Comparison of ENCODE assay signal across 10 cellular contexts in the genomic region with DNA sequence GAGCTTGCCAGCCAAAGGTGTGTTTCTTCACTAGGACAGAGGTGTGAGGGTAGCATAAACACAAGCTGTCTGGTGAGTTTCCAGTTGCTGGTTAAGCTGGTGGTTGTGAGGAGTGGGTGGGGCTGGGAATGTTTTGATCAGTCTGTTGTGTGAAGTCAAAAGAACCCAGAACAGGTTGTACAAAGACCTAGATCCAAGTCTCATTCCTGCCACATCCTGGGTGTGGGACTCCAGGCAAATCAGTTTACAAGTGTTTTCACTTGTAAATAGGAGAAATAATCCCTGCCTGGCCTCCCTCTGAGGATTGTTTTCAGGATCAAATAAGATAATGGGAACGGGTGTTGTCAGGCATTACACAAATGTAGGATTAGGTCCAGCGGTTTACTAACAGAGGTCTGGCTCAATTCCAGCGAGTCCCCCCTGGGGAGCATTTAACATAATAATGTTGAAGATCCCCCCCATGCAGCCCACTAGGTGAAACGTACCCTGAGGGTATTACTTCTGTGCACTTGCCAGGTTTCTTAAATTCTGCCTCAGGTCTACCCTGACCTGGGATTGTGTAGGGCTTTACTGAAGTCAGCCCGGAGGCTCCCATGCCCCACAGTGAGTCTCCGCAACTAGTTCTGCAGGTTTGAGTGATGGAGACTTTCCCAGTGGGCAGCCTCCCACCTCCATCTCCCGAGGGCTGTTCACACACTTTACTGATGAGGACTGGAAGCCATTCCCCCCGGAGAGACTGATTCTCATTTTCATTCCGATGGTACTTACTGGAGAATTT. TPM values are rescaled to one million over a fixed set of nuclear protein-coding genes. Genes with fewer than 3 reads are reported as not detected.
DNase-seq lines count a peak whose midpoint lies in the region; ATAC-seq and TF ChIP-seq lines count a peak whose summit lies in the region.
"Had no signal": no experiment of that assay in that cellular context is flagged by ENCODE, and none has a peak within 500 bp of the region (broad histone marks: within the 10 kb centered on the region; RNA-seq: fewer than 3 reads in every experiment).

No MANE protein-coding gene starts in this region.

- no peaks in the 10 kb centered on the region for H3K36me3 ChIP-seq in upper lobe of right lung

- peak overlapping the region; percentile 36 for H3K27ac ChIP-seq in upper lobe of right lung

- peaks cover 34% of the 10 kb centered on the region for H3K4me1 Mint-ChIP-seq in activated T-cell treated with anti-CD3 and anti-CD28 coated beads, Interleukin-2, amount 50 U/mL, for 72 hours (ENCODE audit: low read depth)

- no peak for ATAC-seq in activated T-cell treated with anti-CD3 and anti-CD28 coated beads, Interleukin-2, amount 50 U/mL, for 72 hours (replicated peaks in 1 of 2)
- ATAC-seq in upper lobe of right lung (no peak), HG03432 (IDR thresholded peaks at IDR 0.05; ENCODE audit: unreplicated experiment) (no peak), HG03045 (IDR thresholded peaks at IDR 0.05; ENCODE audit: unreplicated experiment) (no peak)

- H3K27me3 ChIP-seq in upper lobe of right lung: no peaks in the 10 kb centered on the region

- no peaks in the 10 kb centered on the region for H3K9me3 Mint-ChIP-seq in activated T-cell treated with anti-CD3 and anti-CD28 coated beads, Interleukin-2, amount 50 U/mL, for 72 hours
- H3K9me3 Mint-ChIP-seq: activated T-helper 2 cell treated with anti-CD3 and anti-CD28 coated beads, Interferon-gamma antibody, Interleukin-2, Interleukin-4, amounts not matched to agents 10 μg/mL and 5 μg/mL and 100 μg/mL, durations not matched to agents 14 hours and 24 hours and 36 hours had no signal

- no peak overlapping the region for H3K4me3 ChIP-seq in upper lobe of right lung

- H3K4me3 Mint-ChIP-seq in activated T-cell treated with anti-CD3 and anti-CD28 coated beads, Interleukin-2, amount 50 U/mL, for 72 hours: peak overlapping the region in 1 of 2 donors; percentile 71

- peak overlapping the region; percentile 38 for H3K27ac Mint-ChIP-seq in activated T-cell treated with anti-CD3 and anti-CD28 coated beads, Interleukin-2, amount 50 U/mL, for 72 hours
- H3K27ac Mint-ChIP-seq: activated T-helper 2 cell treated with anti-CD3 and anti-CD28 coated beads, Interferon-gamma antibody, Interleukin-2, Interleukin-4, amounts not matched to agents 10 μg/mL and 5 μg/mL and 100 μg/mL, durations not matched to agents 14 hours and 24 hours and 36 hours had no signal

- H3K4me1 ChIP-seq in upper lobe of right lung: peaks cover 28% of the 10 kb centered on the region

- H3K9me3 ChIP-seq in upper lobe of right lung: no peaks in the 10 kb centered on the region

- H3K36me3 Mint-ChIP-seq in activated T-cell treated with anti-CD3 and anti-CD28 coated beads, Interleukin-2, amount 50 U/mL, for 72 hours (ENCODE audit: insufficient read depth in 2 of 2): peaks cover 0 to 1% of the 10 kb centered on the region in 2 donors

- intact Hi-C loops in upper lobe of right lung (cut with DNase I): no loop called here

- TF ChIP-seq CTCF in upper lobe of right lung (IDR thresholded peaks at IDR 0.05): no peak

- DNase-seq in activated T-cell treated with anti-CD3 and anti-CD28 coated beads, Interleukin-2, amount 50 U/mL, for 72 hours: no peak
- no peak for DNase-seq in activated T-cell treated with anti-CD3 and anti-CD28 coated beads, Interleukin-2, amount 50 U/mL, for 1 hour
- DNase-seq in amniotic epithelial cell (ENCODE audit: low read depth) (peak; percentile 47), left kidney (ENCODE audit: low read depth, low spot score) (peak; percentile 67), upper lobe of right lung (no peak), T1000 (lab: John Stamatoyannopoulos, UW) (no peak)
- DNase-seq: stimulated activated CD4-positive, alpha-beta T cell treated with anti-CD3 and anti-CD28 coated beads, Interleukin-15, amount 100 ng/mL, for 24 hours had no signal

- no peaks in the 10 kb centered on the region for H3K27me3 Mint-ChIP-seq in activated T-cell treated with anti-CD3 and anti-CD28 coated beads, Interleukin-2, amount 50 U/mL, for 72 hours (ENCODE audit: low read depth)

RNA-seq across cellular contexts. Expression of a gene that starts 2.6 kb away (rescaled TPM):
- 1 to 10 TPM; 7.2 to 7.8 TPM for total RNA-seq in activated T-cell treated with anti-CD3 and anti-CD28 coated beads, Interleukin-2, amount 50 U/mL, for 72 hours
- 20.4 TPM for total RNA-seq in upper lobe of right lung

RNA-seq across cellular contexts. Expression of a gene that starts 18.1 kb away (rescaled TPM):
- 1 to 10 TPM; 3.2 to 4.5 TPM for total RNA-seq in activated T-cell treated with anti-CD3 and anti-CD28 coated beads, Interleukin-2, amount 50 U/mL, for 72 hours
- total RNA-seq in upper lobe of right lung: 10.4 TPM

RNA-seq across cellular contexts. Expression of a gene that starts 44.7 kb away (rescaled TPM):
- 10 to 100 TPM; 62.2 to 75.3 TPM for total RNA-seq in activated T-cell treated with anti-CD3 and anti-CD28 coated beads, Interleukin-2, amount 50 U/mL, for 72 hours
- 14.0 TPM for total RNA-seq in upper lobe of right lung

Comparison
In these comparisons a context has a peak if more than half of its experiments do, and no peak if none do; other contexts are left out.
1. DNase-seq: peak in amniotic epithelial cell (single experiment) and left kidney (single experiment); none in activated T-cell treated with anti-CD3 and anti-CD28 coated beads, Interleukin-2, amount 50 U/mL, for 72 hours (0 of 2), activated T-cell treated with anti-CD3 and anti-CD28 coated beads, Interleukin-2, amount 50 U/mL, for 1 hour (single experiment), upper lobe of right lung (single experiment) and T1000 (single experiment).